ENCODE assay signal across 29 cellular contexts in genomic region chr2:109345091-109345490, GRCh38.
"Had no signal": no experiment of that assay in that cellular context is flagged by ENCODE, and none has a peak within 500 bp of the region (broad histone marks: within the 10 kb centered on the region; RNA-seq: fewer than 3 reads in every experiment).

No MANE protein-coding gene starts in this region.

- H3K27ac ChIP-seq: breast epithelium, colonic mucosa, epithelial cell of prostate, left ventricle myocardium inferior, pancreas, psoas muscle, tibial nerve, WERI-Rb-1 had no signal

- H3K4me3 ChIP-seq: breast epithelium, colonic mucosa, left ventricle myocardium inferior, pancreas, psoas muscle, smooth muscle cell, tibial nerve had no signal

- H3K9me3 Mint-ChIP-seq: activated CD4-positive, alpha-beta memory T cell treated with anti-CD3 and anti-CD28 coated beads, Interleukin-2, amount 10 ng/mL, durations not matched to agents 7 days and 5 days; activated T-cell treated with anti-CD3 and anti-CD28 coated beads, Interleukin-2, amount 50 U/mL, for 4 hours; activated T-helper 17 cell treated with anti-CD3 and anti-CD28 coated beads, Interleukin-2, amount 50 U/mL, for 72 hours; central memory CD8-positive, alpha-beta T cell; naive B cell; stimulated activated naive B cell treated with anti-CD40 and anti-IgM and Interleukin-4, amounts not matched to agents 10 μg/mL and 1 μg/mL and 100 μg/mL, for 72 hours had no signal

- H3K4me1 ChIP-seq: breast epithelium, colonic mucosa, pancreas had no signal

- ATAC-seq: activated CD4-positive, CD25-positive, alpha-beta regulatory T cell treated with anti-CD3 and anti-CD28 coated beads, Interleukin-2, amount 50 U/mL, for 24 hours; activated T-cell treated with anti-CD3 and anti-CD28 coated beads, Interleukin-2, amount 50 U/mL, for 4 hours; activated T-helper 17 cell treated with anti-CD3 and anti-CD28 coated beads, Interleukin-2, amount 50 U/mL, for 72 hours; psoas muscle; stimulated activated naive B cell treated with anti-CD40 and anti-IgM and Interleukin-4, amounts not matched to agents 10 μg/mL and 1 μg/mL and 100 μg/mL, for 72 hours had no signal

- H3K36me3 ChIP-seq: breast epithelium, colonic mucosa, left ventricle myocardium inferior, pancreas, tibial nerve, WERI-Rb-1 had no signal

- FAIRE-seq: endometrium, frontal cortex, islet of Langerhans, pancreas had no signal

- H3K27ac Mint-ChIP-seq: activated CD4-positive, alpha-beta memory T cell treated with anti-CD3 and anti-CD28 coated beads, Interleukin-2, amount 10 ng/mL, durations not matched to agents 7 days and 5 days; activated T-helper 17 cell treated with anti-CD3 and anti-CD28 coated beads, Interleukin-2, amount 50 U/mL, for 72 hours; nephron progenitor cell; stimulated activated naive B cell treated with anti-CD40 and anti-IgM and Interleukin-4, amounts not matched to agents 10 μg/mL and 1 μg/mL and 100 μg/mL, for 72 hours had no signal

- H3K4me2 ChIP-seq: smooth muscle cell had no signal

- H3K4me3 Mint-ChIP-seq: activated CD4-positive, alpha-beta memory T cell treated with anti-CD3 and anti-CD28 coated beads, Interleukin-2, amount 10 ng/mL, durations not matched to agents 7 days and 5 days; activated T-cell treated with anti-CD3 and anti-CD28 coated beads, Interleukin-2, amount 50 U/mL, for 4 hours; activated T-helper 17 cell treated with anti-CD3 and anti-CD28 coated beads, Interleukin-2, amount 50 U/mL, for 72 hours; central memory CD8-positive, alpha-beta T cell; nephron progenitor cell; stimulated activated naive B cell treated with anti-CD40 and anti-IgM and Interleukin-4, amounts not matched to agents 10 μg/mL and 1 μg/mL and 100 μg/mL, for 72 hours had no signal

- H3K9me3 ChIP-seq: breast epithelium, colonic mucosa, left ventricle myocardium inferior, pancreas, psoas muscle, tibial nerve had no signal

- H3K27me3 ChIP-seq: breast epithelium, colonic mucosa, pancreas, tibial nerve had no signal

- H3K27me3 Mint-ChIP-seq: central memory CD8-positive, alpha-beta T cell had no signal

- DNase-seq: activated CD4-positive, alpha-beta memory T cell treated with anti-CD3 and anti-CD28 coated beads, Interleukin-2, amount 10 ng/mL, durations not matched to agents 7 days and 5 days; activated CD4-positive, alpha-beta T cell treated with anti-CD3 and anti-CD28 coated beads for 48 hours; activated CD8-positive, alpha-beta memory T cell treated with anti-CD3 and anti-CD28 coated beads, Interleukin-2, amount 50 U/mL, for 48 hours; activated gamma-delta T cell treated with Interleukin-2 at 50 U/mL for 16 hours; activated naive CD4-positive, alpha-beta T cell treated with anti-CD3 and anti-CD28 coated beads, Interleukin-2, amount 50 U/mL, for 16 hours; activated T-cell treated with anti-CD3 and anti-CD28 coated beads, Interleukin-2, amount 50 U/mL, for 4 hours; amniotic stem cell; colonic mucosa; effector CD8-positive, alpha-beta T cell; glutamatergic neuron; left ventricle myocardium inferior; naive B cell; nephron progenitor cell; psoas muscle; stimulated activated CD4-positive, alpha-beta T cell treated with anti-CD3 and anti-CD28 coated beads, Interleukin-1b, Interleukin-23, amount 100 ng/mL, for 48 hours; stimulated activated CD4-positive, alpha-beta T cell treated with anti-CD3 and anti-CD28 coated beads, Interleukin-4, amount 100 ng/mL, for 4 hours; stimulated activated naive B cell treated with anti-CD40 and anti-IgM and Interleukin-4, amounts not matched to agents 10 μg/mL and 1 μg/mL and 100 μg/mL, for 72 hours; WERI-Rb-1 had no signal

- H3K36me3 Mint-ChIP-seq: naive B cell; stimulated activated naive B cell treated with anti-CD40 and anti-IgM and Interleukin-4, amounts not matched to agents 10 μg/mL and 1 μg/mL and 100 μg/mL, for 72 hours had no signal
